ENCODE assay signal across 1 cellular context in genomic region chr9:126781717-126782388, GRCh38.
TF ChIP-seq lines count a peak whose summit lies in the region.

No MANE protein-coding gene starts in this region.

TF ChIP-seq in HEK293, 187 proteins besides CTCF, POLR2A, EP300 and RAD21 (continued from another document):
- TF ChIP-seq ZSCAN18 (tag by site-specific recombination; IDR thresholded peaks at IDR 0.05): no peak
- TF ChIP-seq ZNF76 (tag by site-specific recombination; IDR thresholded peaks at IDR 0.05; ENCODE audit: borderline replicate concordance, low read depth): peak; percentile 30; the same call in 1 of the 2 replicates
- TF ChIP-seq ZNF366 (tag by site-specific recombination; conservative IDR thresholded peaks at IDR 0.05): no peak
- no peak for TF ChIP-seq ZSCAN23 (tag by site-specific recombination; IDR thresholded peaks at IDR 0.05)
- no peak for TF ChIP-seq SALL2 (tag by site-specific recombination; IDR thresholded peaks at IDR 0.05; ENCODE audit: borderline replicate concordance)
- TF ChIP-seq ZNF513 (tag by site-specific recombination; IDR thresholded peaks at IDR 0.05): no peak
- TF ChIP-seq ZNF394 (tag by site-specific recombination; IDR thresholded peaks at IDR 0.05; ENCODE audit: borderline replicate concordance): peak; percentile 18; the same call in 1 of the 2 replicates
- TF ChIP-seq ZNF350 (tag by site-specific recombination; IDR thresholded peaks at IDR 0.05): no peak
- peak; percentile 66 for TF ChIP-seq GLIS1 (tag by site-specific recombination; IDR thresholded peaks at IDR 0.05)
